6 cellular contexts compared by ENCODE assay signal in the genomic region with DNA sequence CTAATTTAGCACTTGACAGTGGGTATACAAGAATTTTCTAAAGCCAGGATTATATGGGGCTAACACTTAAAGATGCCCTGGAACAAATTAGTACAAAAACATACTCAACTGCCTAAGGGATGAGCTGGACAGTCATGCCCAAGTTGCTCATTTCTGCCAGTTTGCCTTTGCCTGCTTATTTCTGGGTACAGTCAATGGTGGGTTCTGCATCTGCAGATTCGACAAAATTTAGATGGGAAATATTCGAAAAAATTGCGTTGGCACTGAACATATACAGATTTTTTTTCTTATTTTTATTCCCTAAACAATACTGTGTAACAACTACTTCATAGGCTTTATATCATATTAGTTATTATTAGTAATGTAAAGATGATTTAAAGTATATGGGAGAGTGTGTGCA.
"Had no signal": no experiment of that assay in that cellular context is flagged by ENCODE, and none has a peak within 500 bp of the region (broad histone marks: within the 10 kb centered on the region; RNA-seq: fewer than 3 reads in every experiment).

No MANE protein-coding gene starts in this region.

- DNase-seq: IMR-90, KBM-7, KG1 had no signal

- H3K27ac ChIP-seq: HL-60 had no signal

- H3K4me3 ChIP-seq: K562 had no signal

- FAIRE-seq: HTR-8/SVneo, K562 had no signal

- ATAC-seq: K562 had no signal
